17 cellular contexts compared by ENCODE assay signal in genomic region chr17:75485688-75486087, GRCh38. TPM values are rescaled to one million over a fixed set of nuclear protein-coding genes. Genes with fewer than 3 reads are reported as not detected.
DNase-seq lines count a peak whose midpoint lies in the region; ATAC-seq and TF ChIP-seq lines count a peak whose summit lies in the region.
"Had no signal": no experiment of that assay in that cellular context is flagged by ENCODE, and none has a peak within 500 bp of the region (broad histone marks: within the 10 kb centered on the region; RNA-seq: fewer than 3 reads in every experiment).

No MANE protein-coding gene starts in this region.

- peak; percentile 5 for ATAC-seq in body of pancreas
- ATAC-seq in left ventricle myocardium superior: peak; percentile 7
- ATAC-seq in gastrocnemius medialis: no peak
- no peak for ATAC-seq in GM19395 (IDR thresholded peaks at IDR 0.05; ENCODE audit: unreplicated experiment)

- H3K27ac ChIP-seq in body of pancreas: no peak overlapping the region
- peak overlapping the region; percentile 35 to 89 (median 64) for H3K27ac ChIP-seq in gastrocnemius medialis
- H3K27ac ChIP-seq: GM23248, SJCRH30 had no signal

- H3K4me3 ChIP-seq in body of pancreas: no peak overlapping the region
- no peak overlapping the region for H3K4me3 ChIP-seq in gastrocnemius medialis
- H3K4me3 ChIP-seq: GM23248, SJCRH30 had no signal

- intact Hi-C loops in body of pancreas (cut with DNase I): loop anchor here (10.0 kb wide), 1 partner anchor 61 kb away; no protein-coding TSS in a partner anchor
- intact Hi-C loops in left ventricle myocardium superior (cut with micrococcal nuclease): no loop called here
- intact Hi-C loops in gastrocnemius medialis (cut with DNase I; ENCODE audit: low total_unique reads): no loop called here

- no peak overlapping the region for H3K4me3 Mint-ChIP-seq in glutamatergic neuron (ENCODE audit: unreplicated experiment)

- TF ChIP-seq POLR2A in body of pancreas (IDR thresholded peaks at IDR 0.05) (no peak), gastrocnemius medialis (IDR thresholded peaks at IDR 0.05) (no peak)

- H3K36me3 ChIP-seq in body of pancreas (replicated peaks in 1 of 2; ENCODE audit: insufficient read depth in 1 of 2, low read depth in 2 of 2): no peaks in the 10 kb centered on the region
- no peaks in the 10 kb centered on the region for H3K36me3 ChIP-seq in gastrocnemius medialis
- H3K36me3 ChIP-seq: SJCRH30 had no signal

- peaks cover 7% of the 10 kb centered on the region for H3K9me3 Mint-ChIP-seq in glutamatergic neuron (ENCODE audit: unreplicated experiment)
- H3K9me3 Mint-ChIP-seq: CD4-positive, alpha-beta T cell had no signal

- H3K4me1 Mint-ChIP-seq in glutamatergic neuron (ENCODE audit: low read depth, unreplicated experiment): peaks cover 5% of the 10 kb centered on the region

- H3K9me3 ChIP-seq in body of pancreas (no peaks in the 10 kb centered on the region), gastrocnemius medialis (no peaks in the 10 kb centered on the region)
- H3K9me3 ChIP-seq: SJCRH30 had no signal

- TF ChIP-seq CTCF in body of pancreas (IDR thresholded peaks at IDR 0.05) (no peak), gastrocnemius medialis (IDR thresholded peaks at IDR 0.05 in 4 of 5, conservative IDR thresholded peaks at IDR 0.05 in 1 of 5) (no peak), glutamatergic neuron (IDR thresholded peaks at IDR 0.05; ENCODE audit: partially characterized antibody, unreplicated experiment) (no peak)

- no peaks in the 10 kb centered on the region for H3K36me3 Mint-ChIP-seq in glutamatergic neuron (ENCODE audit: unreplicated experiment)

- in situ Hi-C loops in gastrocnemius medialis (cut with MboI; ENCODE audit: low sequenced_read_pairs in 4 of 4) (no loop called here), G401 (cut with HindIII; ENCODE audit: low sequenced_read_pairs) (no loop called here)

- H3K27me3 ChIP-seq in body of pancreas: no peaks in the 10 kb centered on the region
- no peaks in the 10 kb centered on the region for H3K27me3 ChIP-seq in gastrocnemius medialis
- H3K27me3 ChIP-seq: SJCRH30 had no signal

- no peak overlapping the region for H3K27ac Mint-ChIP-seq in glutamatergic neuron (ENCODE audit: unreplicated experiment)

- peak; percentile 1 for DNase-seq in 8988T
- DNase-seq in body of pancreas: peak in 1 of 4 donors; percentile 10
- DNase-seq in left ventricle myocardium superior: peak; percentile 35
- no peak for DNase-seq in gastrocnemius medialis
- no peak for DNase-seq in CD1c-positive myeloid dendritic cell (ENCODE audit: extremely low spot score)
- no peak for DNase-seq in G401 (ENCODE audit: low spot score)
- no peak for DNase-seq in glutamatergic neuron
- DNase-seq: CD4-positive, alpha-beta T cell; DMS79 treated with DMSO at 0.1 percent for 48 hours; GM23248; HCEC 1CT; NCI-H187; NCI-H345; NCI-H526 treated with DMSO at 0.1 percent for 48 hours; NK-92 treated with Interleukin-12 subunit alpha and Interleukin-12 subunit beta, amount 100 ng/mL, for 24 hours; SJCRH30 had no signal

- peaks cover 6% of the 10 kb centered on the region for H3K27me3 Mint-ChIP-seq in glutamatergic neuron (ENCODE audit: unreplicated experiment)
- H3K27me3 Mint-ChIP-seq: CD4-positive, alpha-beta T cell had no signal

- WGBS in body of pancreas, 2 donors: 97 to 100% methylated on average over 1 to 5 of the region's 12 CpGs

- H3K4me1 ChIP-seq in body of pancreas: peaks cover 8% of the 10 kb centered on the region
- H3K4me1 ChIP-seq in gastrocnemius medialis: peaks cover 92 to 95% of the 10 kb centered on the region in 2 donors

RNA-seq across cellular contexts. Expression of gene TMEM94, which starts 29.3 kb away (rescaled TPM):
- 100 to 1,000 TPM in 1 of 2 donors, 10 to 100 TPM in 1; 27.2 to 145 TPM for total RNA-seq in body of pancreas
- 56.8 TPM for total RNA-seq in left ventricle myocardium superior
- 10 to 100 TPM; 56.5 to 85.5 (median 60.0) TPM for total RNA-seq in gastrocnemius medialis
- total RNA-seq in G401 (2014; rRNA removed; shearing (Covaris generic)): 50.3 and 53.2 TPM in 2 replicates
- 117 TPM for total RNA-seq in glutamatergic neuron (ENCODE audit: unreplicated experiment)

RNA-seq across cellular contexts. Expression of gene CASKIN2, which starts 29.6 kb away (rescaled TPM):
- total RNA-seq in body of pancreas (10 to 100 TPM in 1 of 2 donors, 1 to 10 TPM in 1; 9.1 to 16.2 TPM), left ventricle myocardium superior (36.6 TPM), gastrocnemius medialis (10 to 100 TPM; 11.3 to 24.1 (median 16.8) TPM), glutamatergic neuron (ENCODE audit: unreplicated experiment) (22.1 TPM)
- 11.6 and 11.8 TPM in 2 replicates for total RNA-seq in G401 (2014; rRNA removed; shearing (Covaris generic))

RNA-seq across cellular contexts. Expression of gene TSEN54, which starts 30.6 kb away (rescaled TPM):
- 100 to 1,000 TPM in 1 of 2 donors, 10 to 100 TPM in 1; 63.8 to 123 TPM for total RNA-seq in body of pancreas
- 8.3 TPM for total RNA-seq in left ventricle myocardium superior
- 10 to 100 TPM; 15.4 to 31.2 (median 17.8) TPM for total RNA-seq in gastrocnemius medialis
- 47.2 and 56.3 TPM in 2 replicates for total RNA-seq in G401 (2014; rRNA removed; shearing (Covaris generic))
- 26.6 TPM for total RNA-seq in glutamatergic neuron (ENCODE audit: unreplicated experiment)

RNA-seq across cellular contexts. Expression of gene LLGL2, which starts 39.8 kb away (rescaled TPM):
- total RNA-seq in body of pancreas (100 to 1,000 TPM; 113 to 251 TPM), left ventricle myocardium superior (5.1 TPM), gastrocnemius medialis (1 to 10 TPM in 3 of 4 donors, under 1 TPM in 1; 0.78 to 7.1 (median 1.4) TPM), glutamatergic neuron (ENCODE audit: unreplicated experiment) (4.8 TPM)
- 28.9 and 37.8 TPM in 2 replicates for total RNA-seq in G401 (2014; rRNA removed; shearing (Covaris generic))
- total RNA-seq: GM23248, SJCRH30 had no signal

Comparison
In these comparisons a context has a peak if more than half of its experiments do, and no peak if none do; other contexts are left out.
1. DNase-seq: peak in 8988T (single experiment) and left ventricle myocardium superior (single experiment); none in gastrocnemius medialis (0 of 2), CD1c-positive myeloid dendritic cell (single experiment), G401 (single experiment) and glutamatergic neuron (single experiment).
2. ATAC-seq: peak in body of pancreas (single experiment) and left ventricle myocardium superior (single experiment); none in gastrocnemius medialis (0 of 2) and GM19395 (single experiment).
3. H3K27ac ChIP-seq: peak in gastrocnemius medialis (4 of 4); none in body of pancreas (0 of 4).